In genomic region chr14:55180006-55180405, GRCh38 we compare ENCODE assay signal across 17 cellular contexts. TPM values are rescaled to one million over a fixed set of nuclear protein-coding genes. Genes with fewer than 3 reads are reported as not detected.
"Had no signal": no experiment of that assay in that cellular context is flagged by ENCODE, and none has a peak within 500 bp of the region (broad histone marks: within the 10 kb centered on the region; RNA-seq: fewer than 3 reads in every experiment).

No MANE protein-coding gene starts in this region.

- H3K4me1 ChIP-seq: ascending aorta, foreskin keratinocyte, lower lobe of right lung, prostate gland had no signal

- H3K9me3 Mint-ChIP-seq: activated CD4-positive, alpha-beta memory T cell treated with anti-CD3 and anti-CD28 coated beads, Interleukin-2, amount 10 ng/mL, durations not matched to agents 7 days and 5 days; activated naive CD4-positive, alpha-beta T cell treated with anti-CD3 and anti-CD28 coated beads, Interleukin-2, amount 10 ng/mL, durations not matched to agents 7 days and 5 days; activated T-cell treated with anti-CD3 and anti-CD28 coated beads, Interleukin-2, amount 50 U/mL, for 24 hours; nephron progenitor cell; T-helper 1 cell treated with Interleukin-12 subunit alpha and Interleukin-12 subunit beta and Interleukin-4 antibody, amounts not matched to agents 30 μg/mL and 1 μg/mL, for 36 hours had no signal

- H3K27ac Mint-ChIP-seq: activated T-cell treated with anti-CD3 and anti-CD28 coated beads, Interleukin-2, amount 50 U/mL, for 24 hours; nephron progenitor cell; T-helper 1 cell treated with Interleukin-12 subunit alpha and Interleukin-12 subunit beta and Interleukin-4 antibody, amounts not matched to agents 30 μg/mL and 1 μg/mL, for 36 hours had no signal

- ATAC-seq: foreskin keratinocyte, left cardiac atrium, right cardiac atrium had no signal

- H3K36me3 ChIP-seq: ascending aorta, lower lobe of right lung, prostate gland, thoracic aorta had no signal

- H3K9me3 ChIP-seq: ascending aorta, lower lobe of right lung, prostate gland, thoracic aorta had no signal

- DNase-seq: activated CD4-positive, alpha-beta memory T cell treated with anti-CD3 and anti-CD28 coated beads, Interleukin-2, amount 10 ng/mL, durations not matched to agents 7 days and 5 days; activated CD4-positive, alpha-beta T cell treated with anti-CD3 and anti-CD28 coated beads for 4 hours; activated naive CD4-positive, alpha-beta T cell treated with anti-CD3 and anti-CD28 coated beads, Interleukin-2, amount 10 ng/mL, durations not matched to agents 7 days and 5 days; activated T-cell treated with anti-CD3 and anti-CD28 coated beads, Interleukin-2, amount 50 U/mL, for 24 hours; glutamatergic neuron; left cardiac atrium; lower lobe of right lung; nephron progenitor cell; occipital lobe; right cardiac atrium; stimulated activated CD4-positive, alpha-beta T cell treated with anti-CD3 and anti-CD28 coated beads, Interleukin-2, amount 100 ng/mL, for 24 hours had no signal

- H3K4me3 ChIP-seq: ascending aorta, cardiac muscle cell, lower lobe of right lung, prostate gland, thoracic aorta had no signal

- H3K27ac ChIP-seq: ascending aorta, cardiac muscle cell, foreskin keratinocyte, lower lobe of right lung, prostate gland, thoracic aorta had no signal

- H3K4me3 Mint-ChIP-seq: activated CD4-positive, alpha-beta memory T cell treated with anti-CD3 and anti-CD28 coated beads, Interleukin-2, amount 10 ng/mL, durations not matched to agents 7 days and 5 days; activated naive CD4-positive, alpha-beta T cell treated with anti-CD3 and anti-CD28 coated beads, Interleukin-2, amount 10 ng/mL, durations not matched to agents 7 days and 5 days; activated T-cell treated with anti-CD3 and anti-CD28 coated beads, Interleukin-2, amount 50 U/mL, for 24 hours; nephron progenitor cell; T-helper 1 cell treated with Interleukin-12 subunit alpha and Interleukin-12 subunit beta and Interleukin-4 antibody, amounts not matched to agents 30 μg/mL and 1 μg/mL, for 36 hours had no signal

- H3K4me1 Mint-ChIP-seq: nephron progenitor cell had no signal

- H3K27me3 Mint-ChIP-seq: activated CD4-positive, alpha-beta memory T cell treated with anti-CD3 and anti-CD28 coated beads, Interleukin-2, amount 10 ng/mL, durations not matched to agents 7 days and 5 days; activated naive CD4-positive, alpha-beta T cell treated with anti-CD3 and anti-CD28 coated beads, Interleukin-2, amount 10 ng/mL, durations not matched to agents 7 days and 5 days; activated T-cell treated with anti-CD3 and anti-CD28 coated beads, Interleukin-2, amount 50 U/mL, for 24 hours had no signal

- H3K27me3 ChIP-seq: ascending aorta, cardiac muscle cell, foreskin keratinocyte had no signal

RNA-seq across cellular contexts. Expression of gene DLGAP5, which starts 11.4 kb away (rescaled TPM):
- total RNA-seq: ascending aorta had no signal
